Comparison of ENCODE assay signal across 8 cellular contexts in genomic region chr5:180291943-180292831, GRCh38. TPM values are rescaled to one million over a fixed set of nuclear protein-coding genes. Genes with fewer than 3 reads are reported as not detected.
DNase-seq lines count a peak whose midpoint lies in the region; ATAC-seq and TF ChIP-seq lines count a peak whose summit lies in the region.

MAPK9 (minus strand) TSS chr5:180292083; CDS start chr5:180280561, 11,522 bp downstream.

- ATAC-seq in GM19023 (IDR thresholded peaks at IDR 0.05; ENCODE audit: unreplicated experiment) = peak; percentile 84
- ATAC-seq in HG03175 (IDR thresholded peaks at IDR 0.05; ENCODE audit: unreplicated experiment) = peak; percentile 83

- DNase-seq in AML-193 (lab: John Stamatoyannopoulos, UW) (peak; percentile 44 to 53), NCI-H510A treated with DMSO at 0.1 percent for 48 hours (lab: John Stamatoyannopoulos, UW) (peak; percentile 49), dorsolateral prefrontal cortex (peak; percentile 65 to 92 (median 80)), lower leg skin (ENCODE audit: low spot score in 2 of 2) (peak; percentile 63 to 95)
- peak; percentile 81 for DNase-seq in activated CD4-positive, alpha-beta T cell treated with anti-CD3 and anti-CD28 coated beads, Interleukin-2, amount 50 U/mL, for 48 hours
- DNase-seq in stimulated activated CD4-positive, alpha-beta T cell treated with anti-CD3 and anti-CD28 coated beads, Interleukin-4, amount 100 ng/mL, for 4 hours = peak; percentile 76 to 90

- intact Hi-C loops in dorsolateral prefrontal cortex (cut with DNase I) = loop anchor here (2.0 to 10.0 kb wide), 5 partner anchors 127 to 380 kb away; no protein-coding TSS in a partner anchor
- intact Hi-C loops in lower leg skin (cut with DNase I; ENCODE audit: low total_unique reads) = loop anchor here (10.0 kb wide), 1 partner anchor 173 kb away; no protein-coding TSS in a partner anchor

- 0 to 1% methylated on average over 30 to 52 of the region's 122 CpGs for WGBS in lower leg skin, 2 donors

- no peaks in the 10 kb centered on the region for H3K27me3 ChIP-seq in dorsolateral prefrontal cortex

- H3K27ac ChIP-seq in dorsolateral prefrontal cortex = peak within 1 kb of the TSS; percentile 42 to 98 (median 94)

- H3K4me3 ChIP-seq in dorsolateral prefrontal cortex (peak within 1 kb of the TSS; percentile 74 to 99 (median 92)), lower leg skin (ENCODE audit: low read depth, poor library complexity, severe bottlenecking) (peak within 1 kb of the TSS; percentile 97)

- TF ChIP-seq POLR2A in lower leg skin (IDR thresholded peaks at IDR 0.05) = no peak

- TF ChIP-seq CTCF in dorsolateral prefrontal cortex (IDR thresholded peaks at IDR 0.05 in 54 of 56, conservative IDR thresholded peaks at IDR 0.05 in 2 of 56; ENCODE audit: low read depth in 1 of 56, partially characterized antibody in 56 of 56) (peak in 30 of 56 donors; percentile 7 to 53 (median 27)), lower leg skin (IDR thresholded peaks at IDR 0.05) (no peak)

RNA-seq across cellular contexts. Expression of gene MAPK9, which starts in this region (rescaled TPM):
- total RNA-seq in dorsolateral prefrontal cortex (100 to 1,000 TPM in 95 of 120 experiments, 10 to 100 TPM in 25; 64.6 to 182 (median 123) TPM), lower leg skin (10 to 100 TPM; 10.4 to 18.4 (median 15.4) TPM)

Comparison
In these comparisons a context has a peak if more than half of its experiments do, and no peak if none do; other contexts are left out.
1. Peak in every context shown above with its lines: DNase-seq, ATAC-seq, H3K4me3 ChIP-seq and H3K27ac ChIP-seq.
2. CTCF ChIP-seq: peak in dorsolateral prefrontal cortex (30 of 56); none in lower leg skin (0 of 3).